In the genomic region with DNA sequence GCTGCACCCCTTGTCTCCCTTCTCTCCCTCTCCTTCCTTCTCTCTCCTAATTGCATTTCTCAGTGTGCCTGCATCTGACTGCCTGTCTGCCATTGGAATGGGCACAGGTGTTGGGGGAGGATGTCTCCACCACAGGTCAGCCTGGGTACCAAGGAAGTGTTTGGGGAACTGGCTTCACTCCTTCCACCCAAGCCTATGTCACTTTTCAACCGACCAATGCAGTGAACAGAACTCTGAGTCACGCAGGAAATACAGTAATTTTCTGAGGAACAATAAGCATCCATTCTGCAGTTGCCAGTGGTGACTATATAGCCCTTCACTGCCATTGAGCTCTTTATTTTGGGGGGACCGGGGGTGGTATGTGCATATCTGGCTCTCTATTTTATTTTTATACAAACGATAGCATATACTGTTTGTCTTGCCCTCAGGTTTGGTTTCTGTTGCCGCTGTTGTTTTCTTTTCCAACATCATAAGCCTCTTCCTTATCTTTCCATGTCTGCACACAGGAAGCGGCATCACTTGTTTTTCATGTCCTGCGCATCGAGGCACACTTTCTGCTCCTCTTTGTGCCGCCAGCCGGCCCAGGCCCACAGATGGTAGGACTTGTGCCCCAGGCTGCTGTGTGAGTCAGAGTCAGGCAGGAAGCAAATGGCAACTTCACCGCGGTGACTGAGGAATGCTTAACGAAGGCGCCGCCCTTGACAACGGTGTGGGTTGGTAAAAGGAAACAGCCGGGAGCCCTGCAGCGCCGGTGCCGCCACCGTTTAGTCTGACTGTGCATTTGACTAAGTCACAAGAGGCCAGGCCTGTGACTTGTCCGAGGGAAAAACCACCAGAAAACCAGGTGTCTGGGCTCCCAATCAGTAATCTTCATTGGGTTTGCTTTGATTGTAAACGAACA, we compare ENCODE assay signal across 8 cellular contexts. TPM values are rescaled to one million over a fixed set of nuclear protein-coding genes. Genes with fewer than 3 reads are reported as not detected.
DNase-seq lines count a peak whose midpoint lies in the region; ATAC-seq and TF ChIP-seq lines count a peak whose summit lies in the region.

No MANE protein-coding gene starts in this region.

- peak overlapping the region; percentile 37 for H3K9ac ChIP-seq in HUES6 (ENCODE audit: low read length)

- no peaks in the 10 kb centered on the region; the same call in 1 of the 2 replicates for H3K9me3 ChIP-seq in HUES6 (ENCODE audit: control insufficient read depth, insufficient read depth, low read depth, low read length)

- peak overlapping the region; percentile 98 for H3K27ac Mint-ChIP-seq in activated T-helper 2 cell treated with anti-CD3 and anti-CD28 coated beads, Interferon-gamma antibody, Interleukin-2, Interleukin-4, amounts not matched to agents 10 μg/mL and 5 μg/mL and 100 μg/mL, durations not matched to agents 14 hours and 24 hours and 36 hours
- H3K27ac Mint-ChIP-seq in neural crest cell (ENCODE audit: unreplicated experiment) = peak overlapping the region; percentile 20
- H3K27ac Mint-ChIP-seq in stimulated activated naive CD8-positive, alpha-beta T cell treated with anti-CD3 and anti-CD28 coated beads, Interleukin-15, Interleukin-2, amounts not matched to agents 100 ng/mL and 50 ng/mL, for 24 hours = peak overlapping the region; percentile 93

- peak overlapping the region; percentile 87; the same call in 1 of the 2 replicates for H3K27ac ChIP-seq in HUES6 (ENCODE audit: low read depth, low read length)

- no peaks in the 10 kb centered on the region for H3K36me3 ChIP-seq in HUES6 (ENCODE audit: control insufficient read depth, insufficient read depth, low read length)

- H3K4me1 ChIP-seq in HUES6 (ENCODE audit: control insufficient read depth, insufficient read depth, low read length) = peaks cover 31% of the 10 kb centered on the region

- TF ChIP-seq CTCF in fibroblast of the aortic adventitia (IDR thresholded peaks at IDR 0.05; ENCODE audit: insufficient read depth, low read length) (no peak), neural crest cell (conservative IDR thresholded peaks at IDR 0.05) (no peak)

- H3K4me3 ChIP-seq in HUES6 (ENCODE audit: low read depth, low read length) (0 out of 2 replicates have a peak overlapping the region, but pooled peaks have one; percentile 6), fibroblast of the aortic adventitia (ENCODE audit: low read depth, low read length) (no peak overlapping the region)

- no peaks in the 10 kb centered on the region for H3K27me3 ChIP-seq in HUES6 (ENCODE audit: control insufficient read depth, insufficient read depth, low read length)

- H3K27me3 Mint-ChIP-seq in activated T-helper 2 cell treated with anti-CD3 and anti-CD28 coated beads, Interferon-gamma antibody, Interleukin-2, Interleukin-4, amounts not matched to agents 10 μg/mL and 5 μg/mL and 100 μg/mL, durations not matched to agents 14 hours and 24 hours and 36 hours (ENCODE audit: low read depth) = no peaks in the 10 kb centered on the region
- H3K27me3 Mint-ChIP-seq in neural crest cell (ENCODE audit: low read depth) = no peaks in the 10 kb centered on the region
- no peaks in the 10 kb centered on the region for H3K27me3 Mint-ChIP-seq in stimulated activated naive CD8-positive, alpha-beta T cell treated with anti-CD3 and anti-CD28 coated beads, Interleukin-15, Interleukin-2, amounts not matched to agents 100 ng/mL and 50 ng/mL, for 24 hours

- ATAC-seq in GM19043 (IDR thresholded peaks at IDR 0.05; ENCODE audit: low read depth, unreplicated experiment) = peak; percentile 82

- peaks cover 9% of the 10 kb centered on the region for H3K9me3 Mint-ChIP-seq in activated T-helper 2 cell treated with anti-CD3 and anti-CD28 coated beads, Interferon-gamma antibody, Interleukin-2, Interleukin-4, amounts not matched to agents 10 μg/mL and 5 μg/mL and 100 μg/mL, durations not matched to agents 14 hours and 24 hours and 36 hours
- no peaks in the 10 kb centered on the region for H3K9me3 Mint-ChIP-seq in neural crest cell
- H3K9me3 Mint-ChIP-seq in stimulated activated naive CD8-positive, alpha-beta T cell treated with anti-CD3 and anti-CD28 coated beads, Interleukin-15, Interleukin-2, amounts not matched to agents 100 ng/mL and 50 ng/mL, for 24 hours = no peaks in the 10 kb centered on the region

- peaks cover 51% of the 10 kb centered on the region for H3K4me1 Mint-ChIP-seq in activated T-helper 2 cell treated with anti-CD3 and anti-CD28 coated beads, Interferon-gamma antibody, Interleukin-2, Interleukin-4, amounts not matched to agents 10 μg/mL and 5 μg/mL and 100 μg/mL, durations not matched to agents 14 hours and 24 hours and 36 hours (ENCODE audit: low read depth)
- peaks cover 31% of the 10 kb centered on the region for H3K4me1 Mint-ChIP-seq in neural crest cell
- peaks cover 26% of the 10 kb centered on the region for H3K4me1 Mint-ChIP-seq in stimulated activated naive CD8-positive, alpha-beta T cell treated with anti-CD3 and anti-CD28 coated beads, Interleukin-15, Interleukin-2, amounts not matched to agents 100 ng/mL and 50 ng/mL, for 24 hours (ENCODE audit: low read depth)

- DNase-seq in A172 (ENCODE audit: low spot score) (peak; percentile 98), RPMI7951 (ENCODE audit: low read depth) (peak; percentile 100), fibroblast of the aortic adventitia (ENCODE audit: low read depth) (peak; percentile 87), neural crest cell (ENCODE audit: low read depth, low spot score) (peak; percentile 48)
- DNase-seq in activated T-helper 2 cell treated with anti-CD3 and anti-CD28 coated beads, Interferon-gamma antibody, Interleukin-2, Interleukin-4, amounts not matched to agents 10 μg/mL and 5 μg/mL and 100 μg/mL, durations not matched to agents 14 hours and 24 hours and 36 hours (ENCODE audit: low spot score) = peak; percentile 83

- peaks cover 9% of the 10 kb centered on the region for H3K36me3 Mint-ChIP-seq in activated T-helper 2 cell treated with anti-CD3 and anti-CD28 coated beads, Interferon-gamma antibody, Interleukin-2, Interleukin-4, amounts not matched to agents 10 μg/mL and 5 μg/mL and 100 μg/mL, durations not matched to agents 14 hours and 24 hours and 36 hours (ENCODE audit: low read depth)
- H3K36me3 Mint-ChIP-seq in neural crest cell (ENCODE audit: low read depth) = no peaks in the 10 kb centered on the region
- H3K36me3 Mint-ChIP-seq in stimulated activated naive CD8-positive, alpha-beta T cell treated with anti-CD3 and anti-CD28 coated beads, Interleukin-15, Interleukin-2, amounts not matched to agents 100 ng/mL and 50 ng/mL, for 24 hours (ENCODE audit: low read depth) = no peaks in the 10 kb centered on the region

- H3K4me3 Mint-ChIP-seq in activated T-helper 2 cell treated with anti-CD3 and anti-CD28 coated beads, Interferon-gamma antibody, Interleukin-2, Interleukin-4, amounts not matched to agents 10 μg/mL and 5 μg/mL and 100 μg/mL, durations not matched to agents 14 hours and 24 hours and 36 hours (ENCODE audit: low read depth) = peak overlapping the region; percentile 58
- no peak overlapping the region for H3K4me3 Mint-ChIP-seq in neural crest cell
- H3K4me3 Mint-ChIP-seq in stimulated activated naive CD8-positive, alpha-beta T cell treated with anti-CD3 and anti-CD28 coated beads, Interleukin-15, Interleukin-2, amounts not matched to agents 100 ng/mL and 50 ng/mL, for 24 hours = peak overlapping the region; percentile 65

- intact Hi-C loops in activated T-helper 2 cell treated with anti-CD3 and anti-CD28 coated beads, Interferon-gamma antibody, Interleukin-2, Interleukin-4, amounts not matched to agents 10 μg/mL and 5 μg/mL and 100 μg/mL, durations not matched to agents 14 hours and 24 hours and 36 hours (cut with micrococcal nuclease) = loop anchor here (1.0 to 2.0 kb wide), 6 partner anchors 21 to 126 kb away; no protein-coding TSS in a partner anchor

RNA-seq across cellular contexts. Expression of a gene that starts 21.1 kb away (rescaled TPM):
- total RNA-seq in A172 (2014; rRNA removed; shearing (Covaris generic)) = 0.29 and 0.78 TPM in 2 replicates
- total RNA-seq in RPMI7951 (2014; rRNA removed; shearing (Covaris generic)) = 75.6 and 78.0 TPM in 2 replicates
- 7.4 and 8.1 TPM in 2 replicates for total RNA-seq in activated T-helper 2 cell treated with anti-CD3 and anti-CD28 coated beads, Interferon-gamma antibody, Interleukin-2, Interleukin-4, amounts not matched to agents 10 μg/mL and 5 μg/mL and 100 μg/mL, durations not matched to agents 14 hours and 24 hours and 36 hours
- total RNA-seq in fibroblast of the aortic adventitia (ENCODE audit: low replicate concordance) (1.3 and 32.8 TPM in 2 replicates), neural crest cell (not detected in 2 replicates)

RNA-seq across cellular contexts. Expression of a gene that starts 58.8 kb away (rescaled TPM):
- total RNA-seq in A172 (2014; rRNA removed; shearing (Covaris generic)) = 95.1 and 111 TPM in 2 replicates
- 152 and 160 TPM in 2 replicates for total RNA-seq in RPMI7951 (2014; rRNA removed; shearing (Covaris generic))
- 1.7 and 1.9 TPM in 2 replicates for total RNA-seq in activated T-helper 2 cell treated with anti-CD3 and anti-CD28 coated beads, Interferon-gamma antibody, Interleukin-2, Interleukin-4, amounts not matched to agents 10 μg/mL and 5 μg/mL and 100 μg/mL, durations not matched to agents 14 hours and 24 hours and 36 hours
- total RNA-seq in fibroblast of the aortic adventitia (ENCODE audit: low replicate concordance) (4.5 and 19.3 TPM in 2 replicates), neural crest cell (10.6 and 10.7 TPM in 2 replicates)

Comparison
In these comparisons a context has a peak if more than half of its experiments do, and no peak if none do; other contexts are left out.
1. DNase-seq: peak in every context shown above with its lines; median percentile 100 in RPMI7951; 98 in A172; 87 in fibroblast of the aortic adventitia; 83 in activated T-helper 2 cell treated with anti-CD3 and anti-CD28 coated beads, Interferon-gamma antibody, Interleukin-2, Interleukin-4, amounts not matched to agents 10 μg/mL and 5 μg/mL and 100 μg/mL, durations not matched to agents 14 hours and 24 hours and 36 hours; 48 in neural crest cell.
2. H3K27ac Mint-ChIP-seq: peak in every context shown above with its lines; median percentile 98 in activated T-helper 2 cell treated with anti-CD3 and anti-CD28 coated beads, Interferon-gamma antibody, Interleukin-2, Interleukin-4, amounts not matched to agents 10 μg/mL and 5 μg/mL and 100 μg/mL, durations not matched to agents 14 hours and 24 hours and 36 hours; 93 in stimulated activated naive CD8-positive, alpha-beta T cell treated with anti-CD3 and anti-CD28 coated beads, Interleukin-15, Interleukin-2, amounts not matched to agents 100 ng/mL and 50 ng/mL, for 24 hours; 20 in neural crest cell.